In the genomic region with DNA sequence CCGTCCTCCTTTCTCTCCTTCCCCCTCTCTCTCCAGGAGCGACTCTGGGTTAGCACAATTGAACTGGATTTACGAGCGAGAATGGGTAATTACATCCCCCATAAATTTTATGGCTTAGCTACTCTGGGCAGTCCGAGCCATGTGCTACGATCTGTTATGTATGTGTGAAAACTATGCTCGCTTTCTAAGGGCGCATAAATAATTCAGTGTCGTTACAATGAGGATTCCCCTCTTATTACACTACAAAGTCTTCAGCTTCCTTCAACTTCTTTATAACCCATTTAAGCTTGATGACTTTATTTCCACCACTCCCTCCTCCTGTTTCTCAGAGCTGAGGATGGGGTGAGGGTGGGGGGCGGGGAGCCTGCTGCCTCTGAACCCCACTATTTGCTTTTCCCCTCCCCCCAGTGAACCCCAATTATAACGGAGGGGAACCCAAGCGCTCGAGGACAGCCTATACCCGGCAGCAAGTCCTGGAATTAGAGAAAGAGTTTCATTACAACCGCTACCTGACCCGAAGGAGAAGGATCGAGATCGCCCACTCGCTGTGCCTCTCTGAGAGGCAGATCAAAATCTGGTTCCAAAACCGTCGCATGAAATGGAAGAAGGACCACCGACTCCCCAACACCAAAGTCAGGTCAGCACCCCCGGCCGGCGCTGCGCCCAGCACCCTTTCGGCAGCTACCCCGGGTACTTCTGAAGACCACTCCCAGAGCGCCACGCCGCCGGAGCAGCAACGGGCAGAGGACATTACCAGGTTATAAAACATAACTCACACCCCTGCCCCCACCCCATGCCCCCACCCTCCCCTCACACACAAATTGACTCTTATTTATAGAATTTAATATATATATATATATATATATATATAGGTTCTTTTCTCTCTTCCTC, we compare ENCODE assay signal across 11 cellular contexts.
DNase-seq lines count a peak whose midpoint lies in the region; ATAC-seq and TF ChIP-seq lines count a peak whose summit lies in the region.
"Had no signal": no experiment of that assay in that cellular context is flagged by ENCODE, and none has a peak within 500 bp of the region (broad histone marks: within the 10 kb centered on the region; RNA-seq: fewer than 3 reads in every experiment).

No MANE protein-coding gene starts in this region.

- H3K9me3 ChIP-seq in SU-DHL-6 (ENCODE audit: insufficient read depth, low read length): no peaks in the 10 kb centered on the region
- no peaks in the 10 kb centered on the region for H3K9me3 ChIP-seq in iPS-15b (ENCODE audit: control insufficient read depth, insufficient read depth, low read length)

- no peaks in the 10 kb centered on the region for H3K36me3 Mint-ChIP-seq in T-helper 2 cell treated with Interferon-gamma antibody and Interleukin-4, amounts not matched to agents 5 μg/mL and 100 μg/mL, for 36 hours (ENCODE audit: low read depth)
- H3K36me3 Mint-ChIP-seq in stimulated activated naive B cell treated with anti-CD40 and anti-IgM and Interleukin-4, amounts not matched to agents 10 μg/mL and 1 μg/mL and 100 μg/mL, for 72 hours: peaks cover 0 to under 1% of the 10 kb centered on the region in 2 donors

- H3K4me3 ChIP-seq in SU-DHL-6 (ENCODE audit: insufficient read depth, low read length, poor library complexity, severe bottlenecking) (peak overlapping the region; percentile 60), iPS-15b (ENCODE audit: low read depth, low read length) (peak overlapping the region; percentile 18)
- H3K4me3 ChIP-seq: BLaER1 had no signal

- H3K4me1 ChIP-seq in iPS-15b (ENCODE audit: control insufficient read depth, insufficient read depth, low read length): peaks cover 18% of the 10 kb centered on the region
- H3K4me1 ChIP-seq: BLaER1 had no signal

- H3K36me3 ChIP-seq in SU-DHL-6 (ENCODE audit: low read length) (no peaks in the 10 kb centered on the region), iPS-15b (ENCODE audit: control insufficient read depth, insufficient read depth, low read length) (no peaks in the 10 kb centered on the region)
- H3K36me3 ChIP-seq: BLaER1 had no signal

- no peaks in the 10 kb centered on the region for H3F3A ChIP-seq in SU-DHL-6 (ENCODE audit: insufficient read depth)

- no peak for TF ChIP-seq CTCF in SU-DHL-6 (IDR thresholded peaks at IDR 0.05; ENCODE audit: insufficient read depth, low read length, poor library complexity, severe bottlenecking)

- peaks cover 5% of the 10 kb centered on the region for H3K4me1 Mint-ChIP-seq in T-helper 2 cell treated with Interferon-gamma antibody and Interleukin-4, amounts not matched to agents 5 μg/mL and 100 μg/mL, for 36 hours (ENCODE audit: low read depth)
- peaks cover 23 to 54% of the 10 kb centered on the region in 2 donors for H3K4me1 Mint-ChIP-seq in stimulated activated naive B cell treated with anti-CD40 and anti-IgM and Interleukin-4, amounts not matched to agents 10 μg/mL and 1 μg/mL and 100 μg/mL, for 72 hours

- peaks cover 91% of the 10 kb centered on the region for H3K27me3 Mint-ChIP-seq in T-helper 2 cell treated with Interferon-gamma antibody and Interleukin-4, amounts not matched to agents 5 μg/mL and 100 μg/mL, for 36 hours (ENCODE audit: low read depth)
- H3K27me3 Mint-ChIP-seq in stimulated activated naive B cell treated with anti-CD40 and anti-IgM and Interleukin-4, amounts not matched to agents 10 μg/mL and 1 μg/mL and 100 μg/mL, for 72 hours: peaks cover 75 to 92% of the 10 kb centered on the region in 2 donors

- H3K9ac ChIP-seq in SU-DHL-6 (ENCODE audit: low read length) (peak overlapping the region; percentile 76), iPS-15b (ENCODE audit: low read depth, low read length) (no peak overlapping the region)
- H3K9ac ChIP-seq: BLaER1 had no signal

- no peaks in the 10 kb centered on the region for H3K9me3 Mint-ChIP-seq in T-helper 2 cell treated with Interferon-gamma antibody and Interleukin-4, amounts not matched to agents 5 μg/mL and 100 μg/mL, for 36 hours
- H3K9me3 Mint-ChIP-seq in stimulated activated naive B cell treated with anti-CD40 and anti-IgM and Interleukin-4, amounts not matched to agents 10 μg/mL and 1 μg/mL and 100 μg/mL, for 72 hours: no peaks in the 10 kb centered on the region

- DNase-seq in T-helper 2 cell treated with Interferon-gamma antibody and Interleukin-4, amounts not matched to agents 5 μg/mL and 100 μg/mL, for 36 hours (ENCODE audit: low spot score): no peak
- no peak for DNase-seq in T-helper 2 cell
- DNase-seq in stimulated activated naive B cell treated with anti-CD40 and anti-IgM and Interleukin-4, amounts not matched to agents 10 μg/mL and 1 μg/mL and 100 μg/mL, for 72 hours: no peak
- DNase-seq in NCI-H2171 (lab: John Stamatoyannopoulos, UW): no peak
- no peak for DNase-seq in NCI-H2196 treated with DMSO at 0.1 percent for 48 hours (lab: John Stamatoyannopoulos, UW; ENCODE audit: unreplicated experiment)
- no peak for DNase-seq in stimulated activated CD4-positive, alpha-beta T cell treated with anti-CD3 and anti-CD28 coated beads, Interleukin-4, amount 100 ng/mL, for 1 hour
- DNase-seq: amygdala; stimulated activated CD4-positive, alpha-beta T cell treated with anti-CD3 and anti-CD28 coated beads, Interleukin-15, amount 100 ng/mL, for 24 hours had no signal

- no peaks in the 10 kb centered on the region for H3K9me2 ChIP-seq in SU-DHL-6 (replicated peaks; ENCODE audit: insufficient read depth, low read length)

- peak overlapping the region; percentile 44 for H3K4me3 Mint-ChIP-seq in T-helper 2 cell treated with Interferon-gamma antibody and Interleukin-4, amounts not matched to agents 5 μg/mL and 100 μg/mL, for 36 hours
- H3K4me3 Mint-ChIP-seq in stimulated activated naive B cell treated with anti-CD40 and anti-IgM and Interleukin-4, amounts not matched to agents 10 μg/mL and 1 μg/mL and 100 μg/mL, for 72 hours: peak overlapping the region; percentile 85 to 86

- H4K20me1 ChIP-seq in SU-DHL-6 (ENCODE audit: low read depth, low read length): no peaks in the 10 kb centered on the region

- H2AFZ ChIP-seq in SU-DHL-6 (ENCODE audit: low read depth, low read length, severe bottlenecking): no peak overlapping the region

- 0 out of 2 replicates have a peak overlapping the region, but pooled peaks have one; percentile 71 for H3K27ac ChIP-seq in SU-DHL-6 (ENCODE audit: low read depth, low read length)
- H3K27ac ChIP-seq: BLaER1 had no signal

- peaks cover 6% of the 10 kb centered on the region; the same call in 1 of the 2 replicates for H3K79me2 ChIP-seq in SU-DHL-6 (ENCODE audit: insufficient read depth, low read length)

- peak overlapping the region; percentile 22 for H3K27ac Mint-ChIP-seq in T-helper 2 cell treated with Interferon-gamma antibody and Interleukin-4, amounts not matched to agents 5 μg/mL and 100 μg/mL, for 36 hours
- peak overlapping the region; percentile 80 for H3K27ac Mint-ChIP-seq in stimulated activated naive B cell treated with anti-CD40 and anti-IgM and Interleukin-4, amounts not matched to agents 10 μg/mL and 1 μg/mL and 100 μg/mL, for 72 hours

- ATAC-seq in stimulated activated naive B cell treated with anti-CD40 and anti-IgM and Interleukin-4, amounts not matched to agents 10 μg/mL and 1 μg/mL and 100 μg/mL, for 72 hours (replicated peaks): no peak

- peak overlapping the region; percentile 68 for H3K4me2 ChIP-seq in SU-DHL-6 (ENCODE audit: low read depth, low read length, poor library complexity, severe bottlenecking)
- H3K4me2 ChIP-seq: BLaER1 had no signal

- H3K27me3 ChIP-seq in SU-DHL-6 (ENCODE audit: low read length): no peaks in the 10 kb centered on the region
- H3K27me3 ChIP-seq in iPS-15b (ENCODE audit: control insufficient read depth, insufficient read depth, low read length): peaks cover 99% of the 10 kb centered on the region
